Comparison of ENCODE assay signal across 26 cellular contexts in the genomic region with DNA sequence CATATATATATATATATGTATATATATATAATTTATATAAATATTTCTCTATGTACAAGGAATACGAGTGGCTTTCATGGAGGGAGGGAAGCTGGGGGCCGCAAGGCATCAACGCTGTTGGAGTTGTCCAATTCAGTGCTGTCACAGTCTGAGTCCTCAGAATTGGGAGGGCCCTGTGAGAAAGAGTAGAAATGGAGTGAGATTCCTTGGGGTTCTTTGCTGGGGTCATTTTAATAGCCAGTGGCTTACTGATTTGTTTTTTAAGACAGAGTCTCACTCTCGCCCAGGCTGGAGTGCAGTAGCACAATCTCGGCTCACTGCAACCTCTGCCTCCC. TPM values are rescaled to one million over a fixed set of nuclear protein-coding genes. Genes with fewer than 3 reads are reported as not detected.
DNase-seq lines count a peak whose midpoint lies in the region; ATAC-seq and TF ChIP-seq lines count a peak whose summit lies in the region.
"Had no signal": no experiment of that assay in that cellular context is flagged by ENCODE, and none has a peak within 500 bp of the region (broad histone marks: within the 10 kb centered on the region; RNA-seq: fewer than 3 reads in every experiment).

No MANE protein-coding gene starts in this region.

- H3K4me1 ChIP-seq in ACC112 (ENCODE audit: control insufficient read depth, insufficient read depth, low read length, unreplicated experiment) (peaks cover 50% of the 10 kb centered on the region), GM23338 (ENCODE audit: insufficient read depth) (peaks cover 23% of the 10 kb centered on the region)

- H3K27me3 Mint-ChIP-seq in GM23338 (ENCODE audit: insufficient read depth, low read depth, poor library complexity): peaks cover 40% of the 10 kb centered on the region

- DNase-seq in GM23338 (ENCODE audit: low spot score) (no peak), epithelial cell of prostate (ENCODE audit: low read depth, low spot score) (no peak), posterior vena cava (ENCODE audit: low spot score) (peak; percentile 62), OCI-M1 (lab: John Stamatoyannopoulos, UW) (no peak), NCI-H2227 treated with DMSO at 0.1 percent for 48 hours (lab: John Stamatoyannopoulos, UW) (no peak)
- DNase-seq: activated CD4-positive, alpha-beta T cell treated with anti-CD3 and anti-CD28 coated beads for 4 hours; activated naive CD4-positive, alpha-beta T cell treated with anti-CD3 and anti-CD28 coated beads for 36 hours; anterior cingulate cortex; caudate nucleus; dermis blood vessel endothelial cell; KBM-7; kidney glomerular epithelial cell; NCI-H1694; NCI-H526 treated with DMSO at 0.1 percent for 48 hours; nucleus accumbens; stimulated activated CD4-positive, alpha-beta T cell treated with anti-CD3 and anti-CD28 coated beads, Interleukin-12 subunit alpha, Interleukin-12 subunit beta, amount 100 ng/mL, for 4 hours; stimulated activated naive CD8-positive, alpha-beta T cell treated with anti-CD3 and anti-CD28 coated beads, Interleukin-15, Interleukin-2, amounts not matched to agents 100 U/mL and 50 U/mL, for 24 hours had no signal

- peaks cover 18% of the 10 kb centered on the region for H3K79me2 ChIP-seq in ACC112 (ENCODE audit: control insufficient read depth, insufficient read depth, low read length, unreplicated experiment)
- peaks cover 8% of the 10 kb centered on the region for H3K79me2 ChIP-seq in GM23338 (replicated peaks; ENCODE audit: insufficient read depth)

- intact Hi-C loops in posterior vena cava (cut with DNase I): no loop called here

- H3K4me3 Mint-ChIP-seq in GM23338: no peak overlapping the region
- H3K4me3 Mint-ChIP-seq: activated naive CD4-positive, alpha-beta T cell treated with anti-CD3 and anti-CD28 coated beads for 36 hours; CD14-positive monocyte had no signal

- H3K27me3 ChIP-seq in ACC112 (ENCODE audit: insufficient read depth, low read length) (no peaks in the 10 kb centered on the region), GM23338 (ENCODE audit: insufficient read depth) (no peaks in the 10 kb centered on the region)

- peaks cover 32% of the 10 kb centered on the region for H3K4me1 Mint-ChIP-seq in GM23338
- H3K4me1 Mint-ChIP-seq: CD14-positive monocyte had no signal

- H2AFZ ChIP-seq in ACC112 (ENCODE audit: low read length, unreplicated experiment) (no peak overlapping the region), GM23338 (no peak overlapping the region)

- peaks cover 49% of the 10 kb centered on the region; the same call in 1 of the 2 replicates for H4K20me1 ChIP-seq in GM23338 (replicated peaks; ENCODE audit: insufficient read depth)

- H3F3A ChIP-seq in GM23338 (replicated peaks; ENCODE audit: low read depth): peaks cover 48% of the 10 kb centered on the region

- no peak overlapping the region for H3K4me3 ChIP-seq in ACC112 (ENCODE audit: low read depth, low read length)
- H3K4me3 ChIP-seq in GM23338: no peak overlapping the region
- H3K4me3 ChIP-seq: lung, thoracic aorta had no signal

- no peak for ATAC-seq in GM23338
- no peak for ATAC-seq in HG03439 (IDR thresholded peaks at IDR 0.05; ENCODE audit: unreplicated experiment)
- ATAC-seq: stimulated activated naive CD8-positive, alpha-beta T cell treated with anti-CD3 and anti-CD28 coated beads, Interleukin-15, Interleukin-2, amounts not matched to agents 100 U/mL and 50 U/mL, for 24 hours had no signal

- no peaks in the 10 kb centered on the region for H3K9me2 ChIP-seq in GM23338 (ENCODE audit: insufficient read depth)

- H3K36me3 ChIP-seq in ACC112 (ENCODE audit: insufficient read depth, low read length) (peaks cover 41% of the 10 kb centered on the region), GM23338 (ENCODE audit: insufficient read depth) (peaks cover 40% of the 10 kb centered on the region)

- no peak overlapping the region for H3K4me2 ChIP-seq in GM23338

- peaks cover 90% of the 10 kb centered on the region for H3K36me3 Mint-ChIP-seq in GM23338 (ENCODE audit: low read depth)

- no peaks in the 10 kb centered on the region for H3K9me3 Mint-ChIP-seq in GM23338
- H3K9me3 Mint-ChIP-seq: activated naive CD4-positive, alpha-beta T cell treated with anti-CD3 and anti-CD28 coated beads for 36 hours had no signal

- no peak for TF ChIP-seq CTCF in GM23338 (conservative IDR thresholded peaks at IDR 0.05; ENCODE audit: low read depth in 2 of 2)

- peak overlapping the region; percentile 31; the same call in 1 of the 2 replicates for H3K27ac ChIP-seq in ACC112 (ENCODE audit: low read depth, low read length)
- peak overlapping the region; percentile 75; the same call in 1 of the 2 replicates for H3K27ac ChIP-seq in GM23338 (ENCODE audit: low read depth)
- peak overlapping the region; percentile 72 for H3K27ac ChIP-seq in epithelial cell of prostate

- H3K27ac Mint-ChIP-seq in GM23338: no peak overlapping the region

TF ChIP-seq in GM23338, 12 proteins besides CTCF, POLR2A, EP300 and RAD21 (continues in another document):
- no peak for TF ChIP-seq EZH2phosphoT487 (IDR thresholded peaks at IDR 0.05; ENCODE audit: unreplicated experiment)
- no peak for TF ChIP-seq EZH2 (IDR thresholded peaks at IDR 0.05; ENCODE audit: low read depth, unreplicated experiment)
- TF ChIP-seq, protein P1, sequence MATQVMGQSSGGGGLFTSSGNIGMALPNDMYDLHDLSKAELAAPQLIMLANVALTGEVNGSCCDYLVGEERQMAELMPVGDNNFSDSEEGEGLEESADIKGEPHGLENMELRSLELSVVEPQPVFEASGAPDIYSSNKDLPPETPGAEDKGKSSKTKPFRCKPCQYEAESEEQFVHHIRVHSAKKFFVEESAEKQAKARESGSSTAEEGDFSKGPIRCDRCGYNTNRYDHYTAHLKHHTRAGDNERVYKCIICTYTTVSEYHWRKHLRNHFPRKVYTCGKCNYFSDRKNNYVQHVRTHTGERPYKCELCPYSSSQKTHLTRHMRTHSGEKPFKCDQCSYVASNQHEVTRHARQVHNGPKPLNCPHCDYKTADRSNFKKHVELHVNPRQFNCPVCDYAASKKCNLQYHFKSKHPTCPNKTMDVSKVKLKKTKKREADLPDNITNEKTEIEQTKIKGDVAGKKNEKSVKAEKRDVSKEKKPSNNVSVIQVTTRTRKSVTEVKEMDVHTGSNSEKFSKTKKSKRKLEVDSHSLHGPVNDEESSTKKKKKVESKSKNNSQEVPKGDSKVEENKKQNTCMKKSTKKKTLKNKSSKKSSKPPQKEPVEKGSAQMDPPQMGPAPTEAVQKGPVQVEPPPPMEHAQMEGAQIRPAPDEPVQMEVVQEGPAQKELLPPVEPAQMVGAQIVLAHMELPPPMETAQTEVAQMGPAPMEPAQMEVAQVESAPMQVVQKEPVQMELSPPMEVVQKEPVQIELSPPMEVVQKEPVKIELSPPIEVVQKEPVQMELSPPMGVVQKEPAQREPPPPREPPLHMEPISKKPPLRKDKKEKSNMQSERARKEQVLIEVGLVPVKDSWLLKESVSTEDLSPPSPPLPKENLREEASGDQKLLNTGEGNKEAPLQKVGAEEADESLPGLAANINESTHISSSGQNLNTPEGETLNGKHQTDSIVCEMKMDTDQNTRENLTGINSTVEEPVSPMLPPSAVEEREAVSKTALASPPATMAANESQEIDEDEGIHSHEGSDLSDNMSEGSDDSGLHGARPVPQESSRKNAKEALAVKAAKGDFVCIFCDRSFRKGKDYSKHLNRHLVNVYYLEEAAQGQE (IDR thresholded peaks at IDR 0.05; ENCODE audit: unreplicated experiment): no peak

RNA-seq across cellular contexts. Expression of a gene that starts 18.2 kb away (rescaled TPM):
- total RNA-seq in GM23338 (2014; rRNA removed; shearing (Covaris generic)): 15.6 and 17.9 TPM in 2 replicates
- polyA plus RNA-seq in GM23338 (2016; fragmentation: Nextera tagmentation; extraction: Ambion mirVana): 6.6 and 7.9 TPM in 2 replicates
- total RNA-seq in posterior vena cava: 10 to 100 TPM; 21.7 to 29.4 TPM

RNA-seq across cellular contexts. Expression of a gene that starts 20.0 kb away (rescaled TPM):
- 55.7 and 83.4 TPM in 2 replicates for total RNA-seq in GM23338 (2014; rRNA removed; shearing (Covaris generic))
- polyA plus RNA-seq in GM23338 (2016; fragmentation: Nextera tagmentation; extraction: Ambion mirVana): 52.1 and 57.0 TPM in 2 replicates
- 10 to 100 TPM; 12.8 to 16.8 TPM for total RNA-seq in posterior vena cava

RNA-seq across cellular contexts. Expression of a gene that starts 26.2 kb away (rescaled TPM):
- total RNA-seq in GM23338 (2014; rRNA removed; shearing (Covaris generic)): 0.69 TPM in 1 of 2 replicates, not detected in the other
- polyA plus RNA-seq in GM23338 (2016; fragmentation: Nextera tagmentation; extraction: Ambion mirVana): 0.71 and 0.96 TPM in 2 replicates
- not detected for total RNA-seq in posterior vena cava
- total RNA-seq: activated CD8-positive, alpha-beta memory T cell treated with anti-CD3 and anti-CD28 coated beads for 36 hours; activated naive CD4-positive, alpha-beta T cell treated with anti-CD3 and anti-CD28 coated beads for 36 hours; dermis blood vessel endothelial cell; HT-29; lung; renal cortical epithelial cell; T-helper 2 cell treated with Interferon-gamma antibody and Interleukin-4, amounts not matched to agents 100 ng/mL and 5 ng/mL, for 36 hours had no signal
- polyA plus RNA-seq: CD14-positive monocyte had no signal

RNA-seq across cellular contexts. Expression of a gene that starts 29.2 kb away (rescaled TPM):
- 676 and 713 TPM in 2 replicates for total RNA-seq in GM23338 (2014; rRNA removed; shearing (Covaris generic))
- 397 and 473 TPM in 2 replicates for polyA plus RNA-seq in GM23338 (2016; fragmentation: Nextera tagmentation; extraction: Ambion mirVana)
- total RNA-seq in posterior vena cava: 100 to 1,000 TPM; 500 to 501 TPM

RNA-seq across cellular contexts. Expression of a gene that starts 39.5 kb away (rescaled TPM):
- total RNA-seq in GM23338 (2014; rRNA removed; shearing (Covaris generic)): 70.5 and 120 TPM in 2 replicates
- 302 and 303 TPM in 2 replicates for polyA plus RNA-seq in GM23338 (2016; fragmentation: Nextera tagmentation; extraction: Ambion mirVana)
- total RNA-seq in posterior vena cava: 100 to 1,000 TPM in 1 of 2 donors, 10 to 100 TPM in 1; 99.1 to 102 TPM
